Comparison of ENCODE assay signal across 1 cellular context in the genomic region with DNA sequence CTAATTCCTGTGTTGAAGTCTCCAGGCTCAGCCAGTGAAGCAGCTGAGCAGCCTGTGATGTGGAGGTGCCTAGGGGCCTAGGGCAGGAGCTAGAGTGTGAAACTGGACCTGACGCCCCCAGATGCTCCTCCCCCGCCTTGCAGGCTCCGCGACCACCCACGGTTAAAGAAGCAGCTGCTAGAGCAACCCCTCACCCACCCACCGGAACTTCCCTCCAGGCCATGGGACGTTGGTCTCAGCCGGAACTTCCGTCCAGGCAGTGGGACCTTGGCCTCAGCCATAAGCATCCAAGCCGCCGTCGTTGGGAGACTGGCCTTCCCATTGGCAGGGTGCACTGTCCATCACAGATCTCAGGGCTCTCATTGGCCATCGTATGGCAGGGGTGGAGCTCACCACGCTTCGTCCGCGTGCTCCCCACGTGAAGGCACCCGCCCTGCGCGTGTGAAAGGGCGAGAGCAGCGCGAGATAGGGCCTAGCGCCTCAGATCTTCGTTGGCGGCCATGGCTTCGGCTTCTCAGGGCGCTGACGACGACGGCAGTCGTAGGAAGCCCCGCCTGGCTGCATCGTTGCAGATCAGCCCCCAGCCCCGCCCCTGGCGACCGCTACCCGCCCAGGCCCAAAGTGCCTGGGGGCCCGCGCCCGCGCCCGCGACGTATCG.
TF ChIP-seq lines count a peak whose summit lies in the region.

A gene (plus strand): TSS at position 427 of the 658 bp plus-strand sequence. CDS start 74 bp downstream, at position 501.

TF ChIP-seq in GM23338, 12 proteins besides CTCF, POLR2A, EP300 and RAD21 (continued from another document):
- TF ChIP-seq, protein P1, sequence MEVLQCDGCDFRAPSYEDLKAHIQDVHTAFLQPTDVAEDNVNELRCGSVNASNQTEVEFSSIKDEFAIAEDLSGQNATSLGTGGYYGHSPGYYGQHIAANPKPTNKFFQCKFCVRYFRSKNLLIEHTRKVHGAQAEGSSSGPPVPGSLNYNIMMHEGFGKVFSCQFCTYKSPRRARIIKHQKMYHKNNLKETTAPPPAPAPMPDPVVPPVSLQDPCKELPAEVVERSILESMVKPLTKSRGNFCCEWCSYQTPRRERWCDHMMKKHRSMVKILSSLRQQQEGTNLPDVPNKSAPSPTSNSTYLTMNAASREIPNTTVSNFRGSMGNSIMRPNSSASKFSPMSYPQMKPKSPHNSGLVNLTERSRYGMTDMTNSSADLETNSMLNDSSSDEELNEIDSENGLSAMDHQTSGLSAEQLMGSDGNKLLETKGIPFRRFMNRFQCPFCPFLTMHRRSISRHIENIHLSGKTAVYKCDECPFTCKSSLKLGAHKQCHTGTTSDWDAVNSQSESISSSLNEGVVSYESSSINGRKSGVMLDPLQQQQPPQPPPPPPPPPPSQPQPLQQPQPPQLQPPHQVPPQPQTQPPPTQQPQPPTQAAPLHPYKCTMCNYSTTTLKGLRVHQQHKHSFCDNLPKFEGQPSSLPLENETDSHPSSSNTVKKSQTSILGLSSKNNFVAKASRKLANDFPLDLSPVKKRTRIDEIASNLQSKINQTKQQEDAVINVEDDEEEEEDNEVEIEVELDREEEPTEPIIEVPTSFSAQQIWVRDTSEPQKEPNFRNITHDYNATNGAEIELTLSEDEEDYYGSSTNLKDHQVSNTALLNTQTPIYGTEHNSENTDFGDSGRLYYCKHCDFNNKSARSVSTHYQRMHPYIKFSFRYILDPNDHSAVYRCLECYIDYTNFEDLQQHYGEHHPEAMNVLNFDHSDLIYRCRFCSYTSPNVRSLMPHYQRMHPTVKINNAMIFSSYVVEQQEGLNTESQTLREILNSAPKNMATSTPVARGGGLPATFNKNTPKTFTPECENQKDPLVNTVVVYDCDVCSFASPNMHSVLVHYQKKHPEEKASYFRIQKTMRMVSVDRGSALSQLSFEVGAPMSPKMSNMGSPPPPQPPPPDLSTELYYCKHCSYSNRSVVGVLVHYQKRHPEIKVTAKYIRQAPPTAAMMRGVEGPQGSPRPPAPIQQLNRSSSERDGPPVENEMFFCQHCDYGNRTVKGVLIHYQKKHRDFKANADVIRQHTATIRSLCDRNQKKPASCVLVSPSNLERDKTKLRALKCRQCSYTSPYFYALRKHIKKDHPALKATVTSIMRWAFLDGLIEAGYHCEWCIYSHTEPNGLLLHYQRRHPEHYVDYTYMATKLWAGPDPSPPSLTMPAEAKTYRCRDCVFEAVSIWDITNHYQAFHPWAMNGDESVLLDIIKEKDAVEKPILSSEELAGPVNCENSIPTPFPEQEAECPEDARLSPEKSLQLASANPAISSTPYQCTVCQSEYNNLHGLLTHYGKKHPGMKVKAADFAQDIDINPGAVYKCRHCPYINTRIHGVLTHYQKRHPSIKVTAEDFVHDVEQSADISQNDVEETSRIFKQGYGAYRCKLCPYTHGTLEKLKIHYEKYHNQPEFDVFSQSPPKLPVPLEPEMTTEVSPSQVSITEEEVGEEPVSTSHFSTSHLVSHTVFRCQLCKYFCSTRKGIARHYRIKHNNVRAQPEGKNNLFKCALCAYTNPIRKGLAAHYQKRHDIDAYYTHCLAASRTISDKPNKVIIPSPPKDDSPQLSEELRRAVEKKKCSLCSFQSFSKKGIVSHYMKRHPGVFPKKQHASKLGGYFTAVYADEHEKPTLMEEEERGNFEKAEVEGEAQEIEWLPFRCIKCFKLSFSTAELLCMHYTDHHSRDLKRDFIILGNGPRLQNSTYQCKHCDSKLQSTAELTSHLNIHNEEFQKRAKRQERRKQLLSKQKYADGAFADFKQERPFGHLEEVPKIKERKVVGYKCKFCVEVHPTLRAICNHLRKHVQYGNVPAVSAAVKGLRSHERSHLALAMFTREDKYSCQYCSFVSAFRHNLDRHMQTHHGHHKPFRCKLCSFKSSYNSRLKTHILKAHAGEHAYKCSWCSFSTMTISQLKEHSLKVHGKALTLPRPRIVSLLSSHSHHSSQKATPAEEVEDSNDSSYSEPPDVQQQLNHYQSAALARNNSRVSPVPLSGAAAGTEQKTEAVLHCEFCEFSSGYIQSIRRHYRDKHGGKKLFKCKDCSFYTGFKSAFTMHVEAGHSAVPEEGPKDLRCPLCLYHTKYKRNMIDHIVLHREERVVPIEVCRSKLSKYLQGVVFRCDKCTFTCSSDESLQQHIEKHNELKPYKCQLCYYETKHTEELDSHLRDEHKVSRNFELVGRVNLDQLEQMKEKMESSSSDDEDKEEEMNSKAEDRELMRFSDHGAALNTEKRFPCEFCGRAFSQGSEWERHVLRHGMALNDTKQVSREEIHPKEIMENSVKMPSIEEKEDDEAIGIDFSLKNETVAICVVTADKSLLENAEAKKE (CRISPR knock-in tag; IDR thresholded peaks at IDR 0.05), result no peak
